In the genomic region with DNA sequence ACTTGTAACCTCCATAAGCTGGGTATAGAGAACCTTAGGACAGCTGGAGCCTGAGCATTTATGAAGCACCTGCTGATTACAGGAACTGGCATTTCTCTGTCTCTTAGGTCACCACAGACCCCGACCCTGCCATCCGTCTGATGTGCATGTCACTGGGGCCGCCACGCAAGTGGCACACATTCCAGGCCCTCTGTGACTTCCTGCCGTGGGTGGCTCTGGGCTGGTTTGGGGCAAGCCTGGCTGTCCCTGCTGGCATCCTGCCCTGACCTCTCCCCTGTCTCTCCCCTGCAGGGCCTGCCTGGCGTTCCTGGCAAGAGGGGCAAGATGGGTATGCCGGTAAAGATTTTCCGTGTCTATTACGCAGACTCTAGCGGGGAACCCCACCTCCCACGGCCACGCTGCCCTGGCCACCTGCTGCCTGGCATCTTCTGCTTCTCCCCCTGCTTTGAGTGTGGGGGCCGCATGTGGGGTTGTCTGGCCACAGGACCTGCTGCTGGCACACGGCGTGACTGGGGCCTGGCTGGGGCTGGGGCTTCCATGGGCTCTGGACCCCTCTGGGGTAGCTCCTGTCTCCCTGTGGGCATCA, we compare ENCODE assay signal across 24 cellular contexts.
"Had no signal": no experiment of that assay in that cellular context is flagged by ENCODE, and none has a peak within 500 bp of the region (broad histone marks: within the 10 kb centered on the region; RNA-seq: fewer than 3 reads in every experiment).

No MANE protein-coding gene starts in this region.

- H3K4me3 ChIP-seq: esophagus squamous epithelium, heart right ventricle, left ventricle myocardium inferior, lung, mucosa of descending colon, pancreas, stomach, thyroid gland had no signal

- H3K36me3 ChIP-seq: left ventricle myocardium inferior, pancreas, thyroid gland had no signal

- ATAC-seq: heart right ventricle; left cardiac atrium; mucosa of descending colon; natural killer cell treated with Interleukin-12 subunit alpha and Interleukin-12 subunit beta and Interleukin-15 and Interleukin-18, amount 100 ng/mL, for 72 hours; pancreas; sciatic nerve; stimulated activated effector memory CD8-positive, alpha-beta T cell treated with anti-CD3 and anti-CD28 coated beads, Interleukin-12 subunit alpha, Interleukin-12 subunit beta, amount 100 ng/mL, for 72 hours had no signal

- H3K27me3 ChIP-seq: esophagus squamous epithelium, heart right ventricle, pancreas, stomach, thyroid gland had no signal

- H3K9me3 ChIP-seq: esophagus squamous epithelium, heart right ventricle, left ventricle myocardium inferior, mucosa of descending colon, pancreas, stomach, thyroid gland had no signal

- DNase-seq: caudate nucleus; cerebellar nuclear complex; effector CD8-positive, alpha-beta T cell; esophagus squamous epithelium; foreskin melanocyte; glutamatergic neuron; heart right ventricle; hippocampal formation; left cardiac atrium; left ventricle myocardium inferior; mucosa of descending colon; naive B cell; occipital lobe; stimulated activated CD4-positive, alpha-beta T cell treated with anti-CD3 and anti-CD28 coated beads, Interleukin-2, amount 100 ng/mL, for 24 hours; stimulated activated CD4-positive, alpha-beta T cell treated with anti-CD3 and anti-CD28 coated beads, Interleukin-4, amount 100 ng/mL, for 24 hours; stimulated activated naive CD4-positive, alpha-beta T cell treated with Interleukin-2 at 50 U/mL for 16 hours; stomach; thyroid gland; trophoblast cell had no signal

- H3K27ac ChIP-seq: esophagus squamous epithelium, heart right ventricle, left ventricle myocardium inferior, pancreas, stomach, thyroid gland had no signal
